In genomic region chr2:162071016-162071415, GRCh38 we compare ENCODE assay signal across 17 cellular contexts. TPM values are rescaled to one million over a fixed set of nuclear protein-coding genes. Genes with fewer than 3 reads are reported as not detected.
DNase-seq lines count a peak whose midpoint lies in the region; ATAC-seq and TF ChIP-seq lines count a peak whose summit lies in the region.
"Had no signal": no experiment of that assay in that cellular context is flagged by ENCODE, and none has a peak within 500 bp of the region (broad histone marks: within the 10 kb centered on the region; RNA-seq: fewer than 3 reads in every experiment).

No MANE protein-coding gene starts in this region.

- CTCF ChIA-PET in activated CD4-positive, alpha-beta T cell treated with anti-CD3 and anti-CD28 coated beads, Interleukin-2, amount 10 ng/mL, durations not matched to agents 7 days and 5 days (lab: Charles Lee) = interaction anchor here (1.1 to 2.9 kb wide), 2 partner anchors 10 to 34 kb away, joined by 3 to 9 read pairs; no protein-coding TSS in a partner anchor

- H3K4me3 Mint-ChIP-seq in activated CD4-positive, alpha-beta T cell treated with anti-CD3 and anti-CD28 coated beads, Interleukin-2, amount 10 ng/mL, durations not matched to agents 7 days and 5 days = peak overlapping the region; percentile 97
- H3K4me3 Mint-ChIP-seq in nephron = peak overlapping the region in 2 of 3 experiments; percentile 37 to 56
- H3K4me3 Mint-ChIP-seq: H9, naive B cell had no signal

- POLR2A ChIA-PET in activated CD4-positive, alpha-beta T cell treated with anti-CD3 and anti-CD28 coated beads, Interleukin-2, amount 10 ng/mL, durations not matched to agents 7 days and 5 days (lab: Charles Lee) = no interaction called here

- no peaks in the 10 kb centered on the region for H3K27me3 Mint-ChIP-seq in activated CD4-positive, alpha-beta T cell treated with anti-CD3 and anti-CD28 coated beads, Interleukin-2, amount 10 ng/mL, durations not matched to agents 7 days and 5 days
- H3K27me3 Mint-ChIP-seq in nephron (ENCODE audit: low read depth) = peaks cover 43% of the 10 kb centered on the region

- no peak for TF ChIP-seq CTCF in nephron (IDR thresholded peaks at IDR 0.05; ENCODE audit: unreplicated experiment in 3 of 3)

- no peak for DNase-seq in activated CD4-positive, alpha-beta T cell treated with anti-CD3 and anti-CD28 coated beads, Interleukin-2, amount 10 ng/mL, durations not matched to agents 7 days and 5 days
- DNase-seq in activated CD4-positive, alpha-beta T cell treated with anti-CD3 and anti-CD28 coated beads, Interleukin-2, amount 50 U/mL, for 4 hours = no peak
- DNase-seq in ELR (ENCODE audit: low read depth) (peak; percentile 45), amniotic epithelial cell (ENCODE audit: low read depth) (peak; percentile 94), germinal center (ENCODE audit: low spot score) (no peak), sciatic nerve (ENCODE audit: low spot score) (no peak), GM19240 (ENCODE audit: insufficient read length, low spot score) (no peak)
- DNase-seq: activated gamma-delta T cell treated with Interleukin-2 at 50 U/mL for 16 hours, cerebellar nuclear complex, COR-L47, H9, KG1, naive B cell, NCI-H1694 treated with DMSO at 0.1 percent for 48 hours, NCI-H526 treated with DMSO at 0.1 percent for 48 hours had no signal

- no peak overlapping the region for H3K27ac Mint-ChIP-seq in activated CD4-positive, alpha-beta T cell treated with anti-CD3 and anti-CD28 coated beads, Interleukin-2, amount 10 ng/mL, durations not matched to agents 7 days and 5 days
- H3K27ac Mint-ChIP-seq in nephron = peak overlapping the region; percentile 26 to 91 (median 91)
- H3K27ac Mint-ChIP-seq: H9 had no signal

- intact Hi-C loops in sciatic nerve (cut with DNase I) = no loop called here

- no peak for ATAC-seq in sciatic nerve
- ATAC-seq: A549 had no signal

- peaks cover 74% of the 10 kb centered on the region for H3K36me3 Mint-ChIP-seq in activated CD4-positive, alpha-beta T cell treated with anti-CD3 and anti-CD28 coated beads, Interleukin-2, amount 10 ng/mL, durations not matched to agents 7 days and 5 days (ENCODE audit: low read depth)
- H3K36me3 Mint-ChIP-seq in nephron (ENCODE audit: low read depth) = peaks cover 4% of the 10 kb centered on the region
- H3K36me3 Mint-ChIP-seq: naive B cell had no signal

- H3K9me3 Mint-ChIP-seq in activated CD4-positive, alpha-beta T cell treated with anti-CD3 and anti-CD28 coated beads, Interleukin-2, amount 10 ng/mL, durations not matched to agents 7 days and 5 days = peaks cover 4% of the 10 kb centered on the region
- H3K9me3 Mint-ChIP-seq in nephron = no peaks in the 10 kb centered on the region
- H3K9me3 Mint-ChIP-seq: H9, naive B cell had no signal

- H3K4me1 Mint-ChIP-seq in activated CD4-positive, alpha-beta T cell treated with anti-CD3 and anti-CD28 coated beads, Interleukin-2, amount 10 ng/mL, durations not matched to agents 7 days and 5 days = peaks cover 71% of the 10 kb centered on the region
- peaks cover 29% of the 10 kb centered on the region for H3K4me1 Mint-ChIP-seq in nephron

RNA-seq across cellular contexts. Expression of gene DPP4, which starts 3.0 kb away (rescaled TPM):
- 100 to 1,000 TPM; 116 to 152 TPM for total RNA-seq in activated CD4-positive, alpha-beta T cell treated with anti-CD3 and anti-CD28 coated beads, Interleukin-2, amount 10 ng/mL, durations not matched to agents 7 days and 5 days
- 11.8 TPM for total RNA-seq in sciatic nerve

Comparison
In these comparisons a context has a peak if more than half of its experiments do, and no peak if none do; other contexts are left out.
1. DNase-seq: peak in ELR (single experiment) and amniotic epithelial cell (single experiment); none in activated CD4-positive, alpha-beta T cell treated with anti-CD3 and anti-CD28 coated beads, Interleukin-2, amount 10 ng/mL, durations not matched to agents 7 days and 5 days (single experiment), activated CD4-positive, alpha-beta T cell treated with anti-CD3 and anti-CD28 coated beads, Interleukin-2, amount 50 U/mL, for 4 hours (0 of 2), germinal center (single experiment), sciatic nerve (single experiment) and GM19240 (single experiment).